ENCODE assay signal across 1 cellular context in the genomic region with DNA sequence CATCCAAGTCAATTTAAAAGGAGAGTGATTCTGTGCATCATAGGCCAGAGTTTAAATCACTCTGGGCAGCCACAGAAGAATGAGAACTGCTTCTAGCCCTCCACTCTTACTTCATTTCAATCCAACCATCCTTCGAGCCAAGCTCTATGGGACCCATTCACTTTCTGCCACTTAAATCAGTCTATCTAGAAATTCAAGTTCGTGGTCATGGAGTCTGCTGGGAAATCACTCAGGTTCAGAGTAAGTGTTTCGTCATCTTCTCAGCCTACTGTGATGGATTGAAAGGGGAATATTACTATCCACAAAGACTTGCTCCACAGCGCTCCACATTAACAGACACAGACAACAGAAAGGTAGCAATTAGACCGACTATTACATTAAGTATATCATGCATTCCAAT.
TF ChIP-seq lines count a peak whose summit lies in the region.

No MANE protein-coding gene starts in this region.

TF ChIP-seq in K562, 482 proteins besides CTCF, POLR2A, EP300 and RAD21:
- TF ChIP-seq PTBP1 (IDR thresholded peaks at IDR 0.05; ENCODE audit: low read depth, low read length) (no peak), FOXK2 (conservative IDR thresholded peaks at IDR 0.05 in 1 of 2, IDR thresholded peaks at IDR 0.05 in 1 of 2; ENCODE audit: low read depth in 2 of 2) (no peak), TRIM28 (IDR thresholded peaks at IDR 0.05) (no peak), KDM2B (CRISPR knock-in tag; IDR thresholded peaks at IDR 0.05) (no peak), ZKSCAN1 (IDR thresholded peaks at IDR 0.05; ENCODE audit: low read depth, low read length) (no peak), ZBTB1 (CRISPR knock-in tag; IDR thresholded peaks at IDR 0.05; ENCODE audit: borderline replicate concordance, low read depth) (no peak), SP2 (IDR thresholded peaks at IDR 0.05; ENCODE audit: extremely low read depth, low read depth, low read length, poor library complexity, severe bottlenecking) (no peak), MED1 (CRISPR knock-in tag; IDR thresholded peaks at IDR 0.05; ENCODE audit: borderline replicate concordance) (no peak)
- TF ChIP-seq, protein P1, sequence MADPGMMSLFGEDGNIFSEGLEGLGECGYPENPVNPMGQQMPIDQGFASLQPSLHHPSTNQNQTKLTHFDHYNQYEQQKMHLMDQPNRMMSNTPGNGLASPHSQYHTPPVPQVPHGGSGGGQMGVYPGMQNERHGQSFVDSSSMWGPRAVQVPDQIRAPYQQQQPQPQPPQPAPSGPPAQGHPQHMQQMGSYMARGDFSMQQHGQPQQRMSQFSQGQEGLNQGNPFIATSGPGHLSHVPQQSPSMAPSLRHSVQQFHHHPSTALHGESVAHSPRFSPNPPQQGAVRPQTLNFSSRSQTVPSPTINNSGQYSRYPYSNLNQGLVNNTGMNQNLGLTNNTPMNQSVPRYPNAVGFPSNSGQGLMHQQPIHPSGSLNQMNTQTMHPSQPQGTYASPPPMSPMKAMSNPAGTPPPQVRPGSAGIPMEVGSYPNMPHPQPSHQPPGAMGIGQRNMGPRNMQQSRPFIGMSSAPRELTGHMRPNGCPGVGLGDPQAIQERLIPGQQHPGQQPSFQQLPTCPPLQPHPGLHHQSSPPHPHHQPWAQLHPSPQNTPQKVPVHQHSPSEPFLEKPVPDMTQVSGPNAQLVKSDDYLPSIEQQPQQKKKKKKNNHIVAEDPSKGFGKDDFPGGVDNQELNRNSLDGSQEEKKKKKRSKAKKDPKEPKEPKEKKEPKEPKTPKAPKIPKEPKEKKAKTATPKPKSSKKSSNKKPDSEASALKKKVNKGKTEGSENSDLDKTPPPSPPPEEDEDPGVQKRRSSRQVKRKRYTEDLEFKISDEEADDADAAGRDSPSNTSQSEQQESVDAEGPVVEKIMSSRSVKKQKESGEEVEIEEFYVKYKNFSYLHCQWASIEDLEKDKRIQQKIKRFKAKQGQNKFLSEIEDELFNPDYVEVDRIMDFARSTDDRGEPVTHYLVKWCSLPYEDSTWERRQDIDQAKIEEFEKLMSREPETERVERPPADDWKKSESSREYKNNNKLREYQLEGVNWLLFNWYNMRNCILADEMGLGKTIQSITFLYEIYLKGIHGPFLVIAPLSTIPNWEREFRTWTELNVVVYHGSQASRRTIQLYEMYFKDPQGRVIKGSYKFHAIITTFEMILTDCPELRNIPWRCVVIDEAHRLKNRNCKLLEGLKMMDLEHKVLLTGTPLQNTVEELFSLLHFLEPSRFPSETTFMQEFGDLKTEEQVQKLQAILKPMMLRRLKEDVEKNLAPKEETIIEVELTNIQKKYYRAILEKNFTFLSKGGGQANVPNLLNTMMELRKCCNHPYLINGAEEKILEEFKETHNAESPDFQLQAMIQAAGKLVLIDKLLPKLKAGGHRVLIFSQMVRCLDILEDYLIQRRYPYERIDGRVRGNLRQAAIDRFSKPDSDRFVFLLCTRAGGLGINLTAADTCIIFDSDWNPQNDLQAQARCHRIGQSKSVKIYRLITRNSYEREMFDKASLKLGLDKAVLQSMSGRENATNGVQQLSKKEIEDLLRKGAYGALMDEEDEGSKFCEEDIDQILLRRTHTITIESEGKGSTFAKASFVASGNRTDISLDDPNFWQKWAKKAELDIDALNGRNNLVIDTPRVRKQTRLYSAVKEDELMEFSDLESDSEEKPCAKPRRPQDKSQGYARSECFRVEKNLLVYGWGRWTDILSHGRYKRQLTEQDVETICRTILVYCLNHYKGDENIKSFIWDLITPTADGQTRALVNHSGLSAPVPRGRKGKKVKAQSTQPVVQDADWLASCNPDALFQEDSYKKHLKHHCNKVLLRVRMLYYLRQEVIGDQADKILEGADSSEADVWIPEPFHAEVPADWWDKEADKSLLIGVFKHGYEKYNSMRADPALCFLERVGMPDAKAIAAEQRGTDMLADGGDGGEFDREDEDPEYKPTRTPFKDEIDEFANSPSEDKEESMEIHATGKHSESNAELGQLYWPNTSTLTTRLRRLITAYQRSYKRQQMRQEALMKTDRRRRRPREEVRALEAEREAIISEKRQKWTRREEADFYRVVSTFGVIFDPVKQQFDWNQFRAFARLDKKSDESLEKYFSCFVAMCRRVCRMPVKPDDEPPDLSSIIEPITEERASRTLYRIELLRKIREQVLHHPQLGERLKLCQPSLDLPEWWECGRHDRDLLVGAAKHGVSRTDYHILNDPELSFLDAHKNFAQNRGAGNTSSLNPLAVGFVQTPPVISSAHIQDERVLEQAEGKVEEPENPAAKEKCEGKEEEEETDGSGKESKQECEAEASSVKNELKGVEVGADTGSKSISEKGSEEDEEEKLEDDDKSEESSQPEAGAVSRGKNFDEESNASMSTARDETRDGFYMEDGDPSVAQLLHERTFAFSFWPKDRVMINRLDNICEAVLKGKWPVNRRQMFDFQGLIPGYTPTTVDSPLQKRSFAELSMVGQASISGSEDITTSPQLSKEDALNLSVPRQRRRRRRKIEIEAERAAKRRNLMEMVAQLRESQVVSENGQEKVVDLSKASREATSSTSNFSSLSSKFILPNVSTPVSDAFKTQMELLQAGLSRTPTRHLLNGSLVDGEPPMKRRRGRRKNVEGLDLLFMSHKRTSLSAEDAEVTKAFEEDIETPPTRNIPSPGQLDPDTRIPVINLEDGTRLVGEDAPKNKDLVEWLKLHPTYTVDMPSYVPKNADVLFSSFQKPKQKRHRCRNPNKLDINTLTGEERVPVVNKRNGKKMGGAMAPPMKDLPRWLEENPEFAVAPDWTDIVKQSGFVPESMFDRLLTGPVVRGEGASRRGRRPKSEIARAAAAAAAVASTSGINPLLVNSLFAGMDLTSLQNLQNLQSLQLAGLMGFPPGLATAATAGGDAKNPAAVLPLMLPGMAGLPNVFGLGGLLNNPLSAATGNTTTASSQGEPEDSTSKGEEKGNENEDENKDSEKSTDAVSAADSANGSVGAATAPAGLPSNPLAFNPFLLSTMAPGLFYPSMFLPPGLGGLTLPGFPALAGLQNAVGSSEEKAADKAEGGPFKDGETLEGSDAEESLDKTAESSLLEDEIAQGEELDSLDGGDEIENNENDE (IDR thresholded peaks at IDR 0.05; ENCODE audit: low read depth, low read length) = no peak
- TF ChIP-seq, protein P2, sequence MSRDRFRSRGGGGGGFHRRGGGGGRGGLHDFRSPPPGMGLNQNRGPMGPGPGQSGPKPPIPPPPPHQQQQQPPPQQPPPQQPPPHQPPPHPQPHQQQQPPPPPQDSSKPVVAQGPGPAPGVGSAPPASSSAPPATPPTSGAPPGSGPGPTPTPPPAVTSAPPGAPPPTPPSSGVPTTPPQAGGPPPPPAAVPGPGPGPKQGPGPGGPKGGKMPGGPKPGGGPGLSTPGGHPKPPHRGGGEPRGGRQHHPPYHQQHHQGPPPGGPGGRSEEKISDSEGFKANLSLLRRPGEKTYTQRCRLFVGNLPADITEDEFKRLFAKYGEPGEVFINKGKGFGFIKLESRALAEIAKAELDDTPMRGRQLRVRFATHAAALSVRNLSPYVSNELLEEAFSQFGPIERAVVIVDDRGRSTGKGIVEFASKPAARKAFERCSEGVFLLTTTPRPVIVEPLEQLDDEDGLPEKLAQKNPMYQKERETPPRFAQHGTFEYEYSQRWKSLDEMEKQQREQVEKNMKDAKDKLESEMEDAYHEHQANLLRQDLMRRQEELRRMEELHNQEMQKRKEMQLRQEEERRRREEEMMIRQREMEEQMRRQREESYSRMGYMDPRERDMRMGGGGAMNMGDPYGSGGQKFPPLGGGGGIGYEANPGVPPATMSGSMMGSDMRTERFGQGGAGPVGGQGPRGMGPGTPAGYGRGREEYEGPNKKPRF (IDR thresholded peaks at IDR 0.05; ENCODE audit: low read depth, low read length) = no peak
- TF ChIP-seq, protein P3, sequence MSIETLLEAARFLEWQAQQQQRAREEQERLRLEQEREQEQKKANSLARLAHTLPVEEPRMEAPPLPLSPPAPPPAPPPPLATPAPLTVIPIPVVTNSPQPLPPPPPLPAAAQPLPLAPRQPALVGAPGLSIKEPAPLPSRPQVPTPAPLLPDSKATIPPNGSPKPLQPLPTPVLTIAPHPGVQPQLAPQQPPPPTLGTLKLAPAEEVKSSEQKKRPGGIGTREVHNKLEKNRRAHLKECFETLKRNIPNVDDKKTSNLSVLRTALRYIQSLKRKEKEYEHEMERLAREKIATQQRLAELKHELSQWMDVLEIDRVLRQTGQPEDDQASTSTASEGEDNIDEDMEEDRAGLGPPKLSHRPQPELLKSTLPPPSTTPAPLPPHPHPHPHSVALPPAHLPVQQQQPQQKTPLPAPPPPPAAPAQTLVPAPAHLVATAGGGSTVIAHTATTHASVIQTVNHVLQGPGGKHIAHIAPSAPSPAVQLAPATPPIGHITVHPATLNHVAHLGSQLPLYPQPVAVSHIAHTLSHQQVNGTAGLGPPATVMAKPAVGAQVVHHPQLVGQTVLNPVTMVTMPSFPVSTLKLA (conservative IDR thresholded peaks at IDR 0.05) = no peak
- TF ChIP-seq, protein P4, sequence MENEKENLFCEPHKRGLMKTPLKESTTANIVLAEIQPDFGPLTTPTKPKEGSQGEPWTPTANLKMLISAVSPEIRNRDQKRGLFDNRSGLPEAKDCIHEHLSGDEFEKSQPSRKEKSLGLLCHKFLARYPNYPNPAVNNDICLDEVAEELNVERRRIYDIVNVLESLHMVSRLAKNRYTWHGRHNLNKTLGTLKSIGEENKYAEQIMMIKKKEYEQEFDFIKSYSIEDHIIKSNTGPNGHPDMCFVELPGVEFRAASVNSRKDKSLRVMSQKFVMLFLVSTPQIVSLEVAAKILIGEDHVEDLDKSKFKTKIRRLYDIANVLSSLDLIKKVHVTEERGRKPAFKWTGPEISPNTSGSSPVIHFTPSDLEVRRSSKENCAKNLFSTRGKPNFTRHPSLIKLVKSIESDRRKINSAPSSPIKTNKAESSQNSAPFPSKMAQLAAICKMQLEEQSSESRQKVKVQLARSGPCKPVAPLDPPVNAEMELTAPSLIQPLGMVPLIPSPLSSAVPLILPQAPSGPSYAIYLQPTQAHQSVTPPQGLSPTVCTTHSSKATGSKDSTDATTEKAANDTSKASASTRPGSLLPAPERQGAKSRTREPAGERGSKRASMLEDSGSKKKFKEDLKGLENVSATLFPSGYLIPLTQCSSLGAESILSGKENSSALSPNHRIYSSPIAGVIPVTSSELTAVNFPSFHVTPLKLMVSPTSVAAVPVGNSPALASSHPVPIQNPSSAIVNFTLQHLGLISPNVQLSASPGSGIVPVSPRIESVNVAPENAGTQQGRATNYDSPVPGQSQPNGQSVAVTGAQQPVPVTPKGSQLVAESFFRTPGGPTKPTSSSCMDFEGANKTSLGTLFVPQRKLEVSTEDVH (IDR thresholded peaks at IDR 0.05; ENCODE audit: low read depth, partially characterized antibody) = no peak
TF ChIP-seq in K562: peak in this region for 0.
